Comparison of ENCODE assay signal across 8 cellular contexts in the genomic region with DNA sequence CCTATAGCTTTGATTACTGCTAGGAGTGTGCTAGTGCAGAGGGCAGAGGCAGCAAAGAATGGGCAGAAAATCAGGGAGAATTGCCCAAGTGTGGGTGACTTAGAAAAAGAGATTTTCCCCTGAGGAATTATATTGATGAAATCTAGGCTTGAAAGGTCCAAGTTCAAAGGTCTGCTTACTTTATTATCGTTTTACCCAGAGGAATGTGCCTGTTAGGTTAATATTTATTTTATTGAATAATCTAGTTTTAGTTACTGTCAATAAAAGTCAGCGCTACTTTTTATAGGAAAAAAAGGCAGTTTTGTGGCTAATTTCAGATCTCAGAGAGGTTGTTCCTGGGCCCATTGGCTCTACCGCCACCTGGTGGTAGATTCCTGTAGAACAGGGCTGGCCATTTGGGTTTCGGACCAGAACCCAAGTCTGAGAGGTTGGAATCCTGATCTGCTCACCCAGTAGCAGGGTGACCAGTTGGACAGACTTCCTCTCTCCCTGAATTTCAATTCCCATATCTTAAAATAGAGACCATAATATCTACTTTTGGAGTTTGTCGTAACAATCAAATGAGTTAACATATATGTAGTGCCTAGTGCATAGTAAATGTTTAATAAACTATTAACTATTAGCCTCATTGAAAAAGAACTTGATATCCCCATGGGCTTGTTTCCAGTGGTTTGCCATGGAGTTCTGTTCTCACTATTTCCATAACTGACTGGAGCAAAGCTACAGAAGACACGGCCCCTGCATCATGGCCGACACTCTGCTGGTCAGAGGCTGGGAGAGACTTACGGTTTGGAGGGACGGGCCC.
A peak's percentile ranks its signal among the peaks of the same experiment; 100 is the strongest.
DNase-seq lines count a peak whose midpoint lies in the region; ATAC-seq and TF ChIP-seq lines count a peak whose summit lies in the region.

No MANE protein-coding gene starts in this region.

- H3K27ac ChIP-seq in PC-3 (ENCODE audit: low read length) (no peak overlapping the region), gastroesophageal sphincter (no peak overlapping the region), osteoblast (ENCODE audit: low read depth, low read length) (no peak overlapping the region), tibial artery (no peak overlapping the region)

- H3K27me3 ChIP-seq in PC-3 (ENCODE audit: low read length) (no peaks in the 10 kb centered on the region), gastroesophageal sphincter (no peaks in the 10 kb centered on the region), osteoblast (ENCODE audit: insufficient read depth, low read length) (no peaks in the 10 kb centered on the region), tibial artery (no peaks in the 10 kb centered on the region)

- no peak overlapping the region for H3K4me2 ChIP-seq in PC-3 (ENCODE audit: low read length)
- H3K4me2 ChIP-seq in osteoblast (ENCODE audit: insufficient read depth, low read length): peak overlapping the region; percentile 5

- no peaks in the 10 kb centered on the region for H3K9me2 ChIP-seq in PC-3 (replicated peaks; ENCODE audit: low read length)

- H3K36me3 ChIP-seq in PC-3 (ENCODE audit: low read depth, low read length) (no peaks in the 10 kb centered on the region), gastroesophageal sphincter (peaks cover 0 to 11% of the 10 kb centered on the region in 2 donors), osteoblast (ENCODE audit: insufficient read depth, low read length) (peaks cover 5% of the 10 kb centered on the region), tibial artery (peaks cover 0 to 8% (median 0%) of the 10 kb centered on the region in 3 donors)

- H2AFZ ChIP-seq in PC-3 (ENCODE audit: low read length) (no peak overlapping the region), osteoblast (ENCODE audit: low read length) (peak overlapping the region; percentile 2)

- TF ChIP-seq EP300 in gastroesophageal sphincter (IDR thresholded peaks at IDR 0.05): no peak

- no peak overlapping the region for H3K4me3 ChIP-seq in PC-3 (ENCODE audit: low read length)
- H3K4me3 ChIP-seq in gastroesophageal sphincter: no peak overlapping the region
- no peak overlapping the region for H3K4me3 ChIP-seq in osteoblast (ENCODE audit: insufficient read depth, low read length)
- H3K4me3 ChIP-seq in tibial artery: no peak overlapping the region

- no peaks in the 10 kb centered on the region for H3F3A ChIP-seq in PC-3 (ENCODE audit: low read length, unreplicated experiment)

- no peaks in the 10 kb centered on the region for H3K79me2 ChIP-seq in PC-3 (ENCODE audit: low read length)
- no peaks in the 10 kb centered on the region for H3K79me2 ChIP-seq in osteoblast (ENCODE audit: insufficient read depth, low read length)

- H3K9ac ChIP-seq in PC-3 (ENCODE audit: low read length): no peak overlapping the region

- ATAC-seq in PC-3: peak; percentile 27; the same call in 1 of the 2 replicates
- ATAC-seq in gastroesophageal sphincter: peak; percentile 71

- DNase-seq in SKM-1 treated with dmso at 0.1 percent for 144 hours (lab: John Stamatoyannopoulos, UW; ENCODE audit: unreplicated experiment) (peak; percentile 33), SKM-1 (lab: John Stamatoyannopoulos, UW; ENCODE audit: unreplicated experiment) (no peak), PC-3 (peak; percentile 61), osteoblast (ENCODE audit: insufficient read length, low spot score, missing footprints) (no peak), tibial artery (peak in 1 of 2 donors; percentile 53), DMS79 (lab: John Stamatoyannopoulos, UW) (no peak)
- DNase-seq in activated effector memory CD4-positive, alpha-beta T cell treated with Interleukin-2 at 50 U/mL for 16 hours: peak; percentile 33

- peaks cover 14% of the 10 kb centered on the region for H3K4me1 ChIP-seq in PC-3 (ENCODE audit: insufficient read depth, low read length)
- H3K4me1 ChIP-seq in gastroesophageal sphincter: no peaks in the 10 kb centered on the region
- H3K4me1 ChIP-seq in osteoblast (ENCODE audit: insufficient read depth, low read length): peaks cover 6% of the 10 kb centered on the region
- peaks cover 0 to 13% (median 0%) of the 10 kb centered on the region in 4 donors for H3K4me1 ChIP-seq in tibial artery

- CTCF ChIA-PET in PC-3 (lab: Charles Lee): no interaction called here

- intact Hi-C loops in PC-3 (cut with micrococcal nuclease): loop anchor here (1.0 to 10.0 kb wide), 4 partner anchors 288 to 513 kb away; a partner anchor contains a TSS
- intact Hi-C loops in tibial artery (cut with DNase I; ENCODE audit: low total_unique reads): loop anchor here (5.0 kb wide), 2 partner anchors 441 to 511 kb away; no protein-coding TSS in a partner anchor

- POLR2A ChIA-PET in PC-3 (lab: Charles Lee; ENCODE audit: unreplicated experiment): no interaction called here

- WGBS in gastroesophageal sphincter (ENCODE audit: low coverage in 1 of 2), 2 donors: 35 to 47% methylated on average over 7 to 8 of the region's 9 CpGs

- no peak for TF ChIP-seq POLR2A in gastroesophageal sphincter (IDR thresholded peaks at IDR 0.05)

- no peaks in the 10 kb centered on the region for H3K9me3 ChIP-seq in PC-3 (ENCODE audit: low read length)
- H3K9me3 ChIP-seq in gastroesophageal sphincter: peaks cover 0 to 7% (median 0%) of the 10 kb centered on the region in 3 donors
- no peaks in the 10 kb centered on the region for H3K9me3 ChIP-seq in osteoblast (ENCODE audit: low read depth, low read length)
- H3K9me3 ChIP-seq in tibial artery: no peaks in the 10 kb centered on the region

- H4K20me1 ChIP-seq in PC-3 (ENCODE audit: low read length) (no peaks in the 10 kb centered on the region), osteoblast (ENCODE audit: insufficient read depth, low read length) (no peaks in the 10 kb centered on the region)

- BruUV-seq in PC-3 (replicated peaks; lab: Mats Ljungman, UMichigan): no TSS peak

- TF ChIP-seq CTCF in PC-3 (conservative IDR thresholded peaks at IDR 0.05; ENCODE audit: low read depth, low read length): peak; percentile 89
- TF ChIP-seq CTCF in gastroesophageal sphincter (IDR thresholded peaks at IDR 0.05): peak; percentile 90 to 97 (median 93)
- TF ChIP-seq CTCF in osteoblast (IDR thresholded peaks at IDR 0.05; ENCODE audit: extremely low read depth, low read depth, low read length): peak; percentile 98
- peak; percentile 85 to 92 for TF ChIP-seq CTCF in tibial artery (IDR thresholded peaks at IDR 0.05)

Comparison
In these comparisons a context has a peak if more than half of its experiments do, and no peak if none do; other contexts are left out.
1. DNase-seq: peak in SKM-1 treated with dmso at 0.1 percent for 144 hours (single experiment), PC-3 (single experiment) and activated effector memory CD4-positive, alpha-beta T cell treated with Interleukin-2 at 50 U/mL for 16 hours (single experiment); none in SKM-1 (single experiment), osteoblast (single experiment) and DMS79 (single experiment).
2. Peak in every context shown above with its lines, with median percentiles within 50 percentile points of each other: CTCF ChIP-seq.